In the genomic region with DNA sequence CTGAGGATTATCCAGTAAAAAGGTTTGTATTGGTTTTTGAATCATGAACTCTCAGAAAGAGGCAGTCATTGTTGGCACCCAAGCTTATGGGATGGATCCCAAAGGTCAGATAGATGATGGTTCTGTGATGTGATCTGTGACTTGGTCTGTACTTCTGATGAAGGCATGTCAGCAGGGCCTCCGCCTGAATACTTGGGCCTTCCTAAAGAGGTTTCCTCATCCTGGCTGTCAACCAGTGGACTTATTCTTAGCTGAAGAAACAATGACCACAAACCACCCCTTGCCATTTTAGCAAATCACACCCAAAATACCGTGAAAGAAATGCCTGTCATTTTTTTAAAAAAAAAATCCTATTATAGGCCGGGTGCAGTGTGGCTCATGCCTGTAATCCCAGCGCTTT, we compare ENCODE assay signal across 19 cellular contexts.
"Had no signal": no experiment of that assay in that cellular context is flagged by ENCODE, and none has a peak within 500 bp of the region (broad histone marks: within the 10 kb centered on the region; RNA-seq: fewer than 3 reads in every experiment).

No MANE protein-coding gene starts in this region.

- H3K4me1 ChIP-seq: body of pancreas, gastrocnemius medialis, psoas muscle, upper lobe of right lung had no signal

- H3K27ac ChIP-seq: body of pancreas, cardiac muscle cell, gastrocnemius medialis, left ventricle myocardium inferior, ovary, psoas muscle, upper lobe of right lung had no signal

- H3K4me3 ChIP-seq: body of pancreas, cardiac muscle cell, gastrocnemius medialis, left ventricle myocardium inferior, ovary, psoas muscle, upper lobe of right lung had no signal

- H3K36me3 ChIP-seq: cardiac muscle cell, gastrocnemius medialis, left ventricle myocardium inferior, ovary, upper lobe of right lung had no signal

- H3K9me3 ChIP-seq: body of pancreas, gastrocnemius medialis, left ventricle myocardium inferior, ovary, psoas muscle, upper lobe of right lung had no signal

- H3K27me3 ChIP-seq: body of pancreas, cardiac muscle cell, gastrocnemius medialis, ovary, upper lobe of right lung had no signal

- DNase-seq: activated CD4-positive, alpha-beta memory T cell treated with anti-CD3 and anti-CD28 coated beads for 36 hours; activated CD4-positive, alpha-beta T cell treated with anti-CD3 and anti-CD28 coated beads for 36 hours; activated effector memory CD4-positive, alpha-beta T cell treated with anti-CD3 and anti-CD28 coated beads, Interleukin-2, amount 50 U/mL, for 16 hours; activated naive CD4-positive, alpha-beta T cell treated with anti-CD3 and anti-CD28 coated beads, Interleukin-2, amount 10 ng/mL, durations not matched to agents 7 days and 5 days; activated T-cell treated with anti-CD3 and anti-CD28 coated beads, Interleukin-2, amount 50 U/mL, for 72 hours; body of pancreas; gastrocnemius medialis; left ventricle myocardium inferior; midbrain; ovary; psoas muscle; right cardiac atrium; stimulated activated CD4-positive, alpha-beta T cell treated with anti-CD3 and anti-CD28 coated beads, Interleukin-1b, Interleukin-23, amount 100 ng/mL, for 48 hours; T1000; upper lobe of right lung had no signal

- ATAC-seq: activated CD4-positive, alpha-beta T cell treated with anti-CD3 and anti-CD28 coated beads for 36 hours; activated T-cell treated with anti-CD3 and anti-CD28 coated beads, Interleukin-2, amount 50 U/mL, for 72 hours; body of pancreas; gastrocnemius medialis; natural killer cell treated with Interleukin-12 subunit alpha and Interleukin-12 subunit beta and Interleukin-15 and Interleukin-18, amount 100 ng/mL, for 72 hours; psoas muscle; right cardiac atrium; stimulated activated memory B cell treated with anti-CD40 and anti-IgM and Interleukin-4, amounts not matched to agents 10 μg/mL and 1 μg/mL and 100 μg/mL, for 72 hours; upper lobe of right lung; WTC11 had no signal
